In genomic region chr14:94770251-94770749, GRCh38 we compare ENCODE assay signal across 9 cellular contexts. TPM values are rescaled to one million over a fixed set of nuclear protein-coding genes. Genes with fewer than 3 reads are reported as not detected.
A peak's percentile ranks its signal among the peaks of the same experiment; 100 is the strongest.
DNase-seq lines count a peak whose midpoint lies in the region; ATAC-seq, FAIRE-seq and TF ChIP-seq lines count a peak whose summit lies in the region.
"Had no signal": no experiment of that assay in that cellular context is flagged by ENCODE, and none has a peak within 500 bp of the region (broad histone marks: within the 10 kb centered on the region; RNA-seq: fewer than 3 reads in every experiment).

No MANE protein-coding gene starts in this region.

- no peak overlapping the region for H2BK5ac ChIP-seq in H1 (ENCODE audit: low read depth, low read length)

- no peak overlapping the region for H3K23ac ChIP-seq in H1 (ENCODE audit: insufficient read length)

- no peak overlapping the region for H2BK120ac ChIP-seq in H1 (replicated peaks; ENCODE audit: low read depth, low read length)

- no peak overlapping the region for H2BK12ac ChIP-seq in H1 (ENCODE audit: low read depth, low read length)

- H3K4me2 ChIP-seq in H1 (ENCODE audit: insufficient read depth in 1 of 2, low read depth in 2 of 2, low read length in 2 of 2), result peak overlapping the region; percentile 73 to 76

- CTCF ChIA-PET in BJ (lab: Yijun Ruan, JAX), result no interaction called here
- CTCF ChIA-PET in H1 (lab: Charles Lee; ENCODE audit: partially characterized antibody), result interaction anchor here (0.7 to 1.3 kb wide), 4 partner anchors 14 to 599 kb away, joined by 3 to 4 read pairs (median 3); no protein-coding TSS in a partner anchor

- POLR2A ChIA-PET in BJ (lab: Charles Lee) (no interaction called here), H1 (lab: Charles Lee; ENCODE audit: partially characterized antibody) (interaction anchor here (0.7 to 1.2 kb wide), 2 partner anchors 319 to 368 kb away, joined by 3 read pairs; no protein-coding TSS in a partner anchor)

- no peaks in the 10 kb centered on the region for H3K9me3 ChIP-seq in H1 (ENCODE audit: insufficient read depth in 2 of 2, low read depth in 1 of 2, low read length in 1 of 2)
- H3K9me3 ChIP-seq in neuron (ENCODE audit: low read length), result no peaks in the 10 kb centered on the region
- H3K9me3 ChIP-seq in kidney (ENCODE audit: control insufficient read depth in 1 of 2, low read length in 2 of 2), result no peaks in the 10 kb centered on the region

- no peak for TF ChIP-seq RAD21 in H1 (IDR thresholded peaks at IDR 0.05 in 1 of 2, conservative IDR thresholded peaks at IDR 0.05 in 1 of 2; ENCODE audit: low read depth in 2 of 2, low read length in 2 of 2)

- H3K23me2 ChIP-seq in H1 (ENCODE audit: low read depth, low read length), result peaks cover 8% of the 10 kb centered on the region; the same call in 1 of the 2 replicates

- H3K9ac ChIP-seq in H1 (replicated peaks in 1 of 4; ENCODE audit: extremely low read depth in 1 of 4, low read depth in 3 of 4, low read length in 3 of 4) (no peak overlapping the region), kidney (ENCODE audit: low read length in 2 of 2) (no peak overlapping the region)

- no peaks in the 10 kb centered on the region for H3K79me1 ChIP-seq in H1 (ENCODE audit: low read depth, low read length)

- H4K91ac ChIP-seq in H1 (replicated peaks; ENCODE audit: insufficient read length, low read length), result no peak overlapping the region

- H3K27me3 ChIP-seq in BJ (ENCODE audit: control insufficient read depth, insufficient read depth, low read length) (peaks cover 49% of the 10 kb centered on the region), H1 (replicated peaks in 1 of 4; ENCODE audit: control insufficient read depth in 3 of 4, extremely low read depth in 1 of 4, insufficient read depth in 3 of 4, low read length in 3 of 4) (peaks cover 82 to 99% (median 93%) of the 10 kb centered on the region in 4 experiments), neuron (ENCODE audit: insufficient read depth, low read length) (peaks cover 95% of the 10 kb centered on the region)

- no peak overlapping the region for H3K18ac ChIP-seq in H1 (ENCODE audit: extremely low read depth, low read length)

- no peak for FAIRE-seq in H1 (lab: Jason Lieb, UNC)
- no peak for FAIRE-seq in kidney (lab: Jason Lieb, UNC)

- H2AK5ac ChIP-seq in H1 (ENCODE audit: low read depth, low read length), result no peak overlapping the region

- no peak overlapping the region for H3K4ac ChIP-seq in H1 (replicated peaks; ENCODE audit: insufficient read length, low read depth, low read length)

- no peaks in the 10 kb centered on the region for H3K79me2 ChIP-seq in H1 (ENCODE audit: control insufficient read depth in 1 of 2, insufficient read depth in 2 of 2, low read length in 2 of 2)

- intact Hi-C loops in kidney (cut with DNase I), result no loop called here
- intact Hi-C loops in posterior vena cava (cut with DNase I), result no loop called here

- TF ChIP-seq CTCF in BJ (IDR thresholded peaks at IDR 0.05; ENCODE audit: insufficient read depth, low read depth, low read length), result no peak
- TF ChIP-seq CTCF in LNCaP clone FGC (IDR thresholded peaks at IDR 0.05; ENCODE audit: control insufficient read depth, extremely low read depth, insufficient read depth), result no peak
- no peak for TF ChIP-seq CTCF in H1 (IDR thresholded peaks at IDR 0.05; ENCODE audit: control extremely low read depth in 1 of 3, insufficient read depth in 1 of 3, low read depth in 1 of 3, low read length in 3 of 3)
- TF ChIP-seq CTCF in kidney (IDR thresholded peaks at IDR 0.05; ENCODE audit: borderline replicate concordance, extremely low read depth, insufficient read depth), result no peak

- WGBS in H1 (ENCODE audit: extremely low coverage in 1 of 2, insufficient coverage in 1 of 2, insufficient read length in 1 of 2, insufficient replicate concordance in 2 of 2, low coverage in 1 of 2, low lambda C conversion rate in 2 of 2, missing lambda C conversion rate in 1 of 2), 2 experiments, result 1% methylated on average over 17 of the region's 18 CpGs; no CpG with 5 or more reads in 1 of the 2 experiments

- H3K36me3 ChIP-seq in BJ (ENCODE audit: control insufficient read depth, insufficient read depth, low read length) (no peaks in the 10 kb centered on the region), H1 (ENCODE audit: control insufficient read depth in 2 of 4, insufficient read depth in 4 of 4, low read length in 3 of 4) (no peaks in the 10 kb centered on the region), neuron (ENCODE audit: insufficient read depth, low read length) (no peaks in the 10 kb centered on the region), kidney (ENCODE audit: control insufficient read depth in 1 of 2, insufficient read depth in 2 of 2, low read length in 2 of 2) (no peaks in the 10 kb centered on the region)

- peaks cover 17 to 41% (median 28%) of the 10 kb centered on the region in 4 experiments for H3K4me1 ChIP-seq in H1 (replicated peaks in 1 of 4; ENCODE audit: control insufficient read depth in 3 of 4, insufficient read depth in 4 of 4, low read length in 3 of 4)
- no peaks in the 10 kb centered on the region for H3K4me1 ChIP-seq in neuron (ENCODE audit: insufficient read depth, low read length)
- H3K4me1 ChIP-seq in kidney (ENCODE audit: control insufficient read depth in 1 of 2, insufficient read depth in 1 of 2, low read depth in 1 of 2, low read length in 2 of 2), result peaks cover 0 to 3% of the 10 kb centered on the region in 2 donors

- no peak overlapping the region for H4K8ac ChIP-seq in H1 (ENCODE audit: extremely low read depth, insufficient read depth, low read length)

- TF ChIP-seq EP300 in H1 (IDR thresholded peaks at IDR 0.05; ENCODE audit: borderline replicate concordance in 1 of 2, low read depth in 2 of 2, low read length in 2 of 2), result no peak

- no peak for ATAC-seq in GM18861 (IDR thresholded peaks at IDR 0.05; ENCODE audit: unreplicated experiment)

- no peak overlapping the region for H3K14ac ChIP-seq in H1 (ENCODE audit: insufficient read length)

- DNase-seq in BJ (ENCODE audit: low read depth) (no peak), LNCaP clone FGC (ENCODE audit: low read depth) (peak; percentile 81), H1 (ENCODE audit: low read depth in 1 of 2, low spot score in 2 of 2) (peak in 1 of 2 experiments; percentile 53), A172 (ENCODE audit: low spot score) (no peak), kidney (no peak), posterior vena cava (ENCODE audit: low spot score) (no peak)
- DNase-seq: activated CD8-positive, alpha-beta memory T cell treated with anti-CD3 and anti-CD28 coated beads, Interleukin-2, amount 50 U/mL, for 4 hours had no signal

- H2AFZ ChIP-seq in H1 (ENCODE audit: low read length) (no peak overlapping the region), neuron (ENCODE audit: low read depth, low read length) (peak overlapping the region; percentile 63)

- H4K5ac ChIP-seq in H1 (ENCODE audit: insufficient read length, low read depth, low read length), result no peak overlapping the region

- no peak overlapping the region for H2BK15ac ChIP-seq in H1 (ENCODE audit: low read length)

- H3K27ac ChIP-seq in H1 (ENCODE audit: low read depth, low read length) (no peak overlapping the region), kidney (ENCODE audit: low read depth in 2 of 2, low read length in 2 of 2) (no peak overlapping the region)

- H3K56ac ChIP-seq in H1 (replicated peaks; ENCODE audit: insufficient read length, low read depth, low read length), result no peak overlapping the region

- no peak for TF ChIP-seq POLR2A in H1 (IDR thresholded peaks at IDR 0.05; ENCODE audit: control extremely low read depth in 1 of 2, low read depth in 2 of 2, low read length in 2 of 2)

- H3K4me3 ChIP-seq in BJ (ENCODE audit: low read depth, low read length), result peak overlapping the region; percentile 42
- peak overlapping the region; percentile 62 for H3K4me3 ChIP-seq in LNCaP clone FGC (ENCODE audit: low read depth, low read length)
- peak overlapping the region; percentile 26 to 61 (median 36); a peak in 6 of 8 replicates for H3K4me3 ChIP-seq in H1 (ENCODE audit: extremely low read depth in 1 of 4, insufficient read depth in 2 of 4, low read depth in 3 of 4, low read length in 4 of 4)
- no peak overlapping the region for H3K4me3 ChIP-seq in neuron (ENCODE audit: low read length)
- H3K4me3 ChIP-seq in kidney (ENCODE audit: low read length in 2 of 2), result peak overlapping the region in 1 of 2 donors; percentile 37

- peaks cover 20 to 22% of the 10 kb centered on the region in 2 experiments for H4K20me1 ChIP-seq in H1 (replicated peaks in 1 of 2; ENCODE audit: control insufficient read depth in 1 of 2, insufficient read depth in 2 of 2, low read length in 2 of 2)

- H2BK20ac ChIP-seq in H1 (ENCODE audit: low read length), result no peak overlapping the region

TF ChIP-seq in H1, 55 proteins besides CTCF, POLR2A, EP300 and RAD21:
- TF ChIP-seq EGR1 (IDR thresholded peaks at IDR 0.05; ENCODE audit: borderline replicate concordance, low read depth, low read length), result no peak
- TF ChIP-seq KDM1A (IDR thresholded peaks at IDR 0.05; ENCODE audit: borderline replicate concordance, low read length), result peak; percentile 78; the same call in 1 of the 2 replicates

RNA-seq across cellular contexts. Expression of gene GSC, which starts 0.4 kb away (rescaled TPM):
- not detected in 2 replicates for polyA plus RNA-seq in BJ (2011; rRNA removed)
- polyA minus RNA-seq in BJ (2011; rRNA and poly(A)+ RNA removed), result not detected in 2 replicates
- 0.34 and 0.54 TPM in 2 replicates for total RNA-seq in H1 (2021; fragmentation: NEBNext Ultra II Directional; extraction: Animal tissue kit (Norgen Biotek cat#: 25700))
- 0.17 and 0.25 TPM in 2 replicates for polyA plus RNA-seq in H1 (2011; rRNA removed)
- polyA plus RNA-seq in H1 (2011; cell fraction: cytosol; rRNA removed), result 0.19 TPM
- 0.20 TPM for polyA plus RNA-seq in H1 (2011; cell fraction: nucleus; rRNA removed)
- 0.13 to 0.19 TPM (median 0.19 TPM) in 3 of 4 replicates, not detected in the other for polyA plus RNA-seq in H1 (2012, experiment 1 of 2)
- not detected for polyA plus RNA-seq in H1 (2012, experiment 2 of 2)
- not detected for polyA plus RNA-seq in H1 (2013, experiment 1 of 2)
- polyA plus RNA-seq in H1 (2013, experiment 2 of 2), result 0.11 TPM
- not detected in 2 replicates for polyA minus RNA-seq in H1 (2011; rRNA and poly(A)+ RNA removed)
- not detected for polyA minus RNA-seq in H1 (2011; cell fraction: cytosol; rRNA and poly(A)+ RNA removed)
- polyA minus RNA-seq in H1 (2011; cell fraction: nucleus; rRNA and poly(A)+ RNA removed), result 0.50 TPM
- not detected in 2 replicates for total RNA-seq in A172 (2014; rRNA removed; shearing (Covaris generic))
- not detected for total RNA-seq in kidney
- polyA plus RNA-seq in kidney (ENCODE audit: insufficient read depth, low read depth, low replicate concordance), result not detected
- under 1 TPM; 0.76 to 0.97 TPM for total RNA-seq in posterior vena cava
